In genomic region chr22:42994917-42995562, GRCh38 we compare ENCODE assay signal across 8 cellular contexts. TPM values are rescaled to one million over a fixed set of nuclear protein-coding genes. Genes with fewer than 3 reads are reported as not detected.
A peak's percentile ranks its signal among the peaks of the same experiment; 100 is the strongest.
DNase-seq lines count a peak whose midpoint lies in the region; ATAC-seq and TF ChIP-seq lines count a peak whose summit lies in the region.

No MANE protein-coding gene starts in this region.

- no TSS peak for BruUV-seq in Calu3 (replicated peaks; lab: Mats Ljungman, UMichigan)

- CTCF ChIA-PET in Calu3 (lab: Charles Lee): interaction anchor here (0.6 to 1.5 kb wide), 9 partner anchors 9 to 384 kb away, joined by 3 to 8 read pairs (median 3); partner anchors contain the start of gene PACSIN2

- H3K27me3 Mint-ChIP-seq in Calu3 (ENCODE audit: unreplicated experiment) (no peaks in the 10 kb centered on the region), glutamatergic neuron (ENCODE audit: unreplicated experiment) (peaks cover 2% of the 10 kb centered on the region)

- peak; percentile 70 for DNase-seq in Calu3
- DNase-seq in NCI-H69 (lab: John Stamatoyannopoulos, UW): peak; percentile 62
- peak in 2 of 10 donors; percentile 40 to 52 for DNase-seq in dorsolateral prefrontal cortex
- peak; percentile 13 for DNase-seq in middle frontal gyrus (ENCODE audit: extremely low spot score, low spot score)
- no peak for DNase-seq in glutamatergic neuron
- DNase-seq in NCI-H1105 treated with DMSO at 0.1 percent for 48 hours (lab: John Stamatoyannopoulos, UW): no peak
- DNase-seq in DMS153 treated with DMSO at 0.1 percent for 48 hours (lab: John Stamatoyannopoulos, UW; ENCODE audit: unreplicated experiment): no peak

- H3K27ac ChIP-seq in dorsolateral prefrontal cortex: peak overlapping the region in 39 of 59 donors; percentile 1 to 72 (median 55)

- H3K27me3 ChIP-seq in dorsolateral prefrontal cortex: no peaks in the 10 kb centered on the region

- H3K4me3 ChIP-seq in dorsolateral prefrontal cortex: peak overlapping the region in 11 of 59 donors; percentile 9 to 30 (median 20)

- H3K27ac Mint-ChIP-seq in Calu3 (ENCODE audit: unreplicated experiment): peak overlapping the region; percentile 76
- no peak overlapping the region for H3K27ac Mint-ChIP-seq in glutamatergic neuron (ENCODE audit: unreplicated experiment)

- H3K4me3 Mint-ChIP-seq in Calu3 (ENCODE audit: low read depth, unreplicated experiment) (peak overlapping the region; percentile 63), glutamatergic neuron (ENCODE audit: unreplicated experiment) (no peak overlapping the region)

- peaks cover 25% of the 10 kb centered on the region for H3K36me3 Mint-ChIP-seq in Calu3 (ENCODE audit: insufficient read depth, unreplicated experiment)
- no peaks in the 10 kb centered on the region for H3K36me3 Mint-ChIP-seq in glutamatergic neuron (ENCODE audit: unreplicated experiment)

- ATAC-seq in GM18873 (IDR thresholded peaks at IDR 0.05; ENCODE audit: low FRiP score, unreplicated experiment): no peak

- intact Hi-C loops in Calu3 (cut with micrococcal nuclease; ENCODE audit: unreplicated experiment): loop anchor here (5.0 kb wide), 1 partner anchor 38 kb away; no protein-coding TSS in a partner anchor
- intact Hi-C loops in dorsolateral prefrontal cortex (cut with DNase I): no loop called here

- H3K4me1 Mint-ChIP-seq in Calu3 (ENCODE audit: low read depth, unreplicated experiment): peaks cover 88% of the 10 kb centered on the region
- no peaks in the 10 kb centered on the region for H3K4me1 Mint-ChIP-seq in glutamatergic neuron (ENCODE audit: low read depth, unreplicated experiment)

- TF ChIP-seq CTCF in Calu3 (IDR thresholded peaks at IDR 0.05; ENCODE audit: unreplicated experiment) (no peak), dorsolateral prefrontal cortex (IDR thresholded peaks at IDR 0.05 in 54 of 56, conservative IDR thresholded peaks at IDR 0.05 in 2 of 56; ENCODE audit: low read depth in 1 of 56, partially characterized antibody in 56 of 56) (no peak), glutamatergic neuron (IDR thresholded peaks at IDR 0.05; ENCODE audit: partially characterized antibody, unreplicated experiment) (no peak)

- H3K9me3 Mint-ChIP-seq in Calu3 (ENCODE audit: low read depth, unreplicated experiment) (no peaks in the 10 kb centered on the region), glutamatergic neuron (ENCODE audit: unreplicated experiment) (peaks cover 2% of the 10 kb centered on the region)

RNA-seq across cellular contexts. Expression of gene PACSIN2, which starts 19.9 kb away (rescaled TPM):
- 224 and 230 TPM in 2 replicates for total RNA-seq in Calu3 (2022)
- total RNA-seq in dorsolateral prefrontal cortex: 10 to 100 TPM; 32.7 to 64.6 (median 48.1) TPM
- total RNA-seq in glutamatergic neuron (ENCODE audit: unreplicated experiment): 47.3 TPM

Comparison
In these comparisons a context has a peak if more than half of its experiments do, and no peak if none do; other contexts are left out.
1. DNase-seq: peak in Calu3 (single experiment), NCI-H69 (single experiment) and middle frontal gyrus (single experiment); none in glutamatergic neuron (single experiment), NCI-H1105 treated with DMSO at 0.1 percent for 48 hours (single experiment) and DMS153 treated with DMSO at 0.1 percent for 48 hours (single experiment).